12 cellular contexts compared by ENCODE assay signal in genomic region chr4:10803944-10804343, GRCh38.
"Had no signal": no experiment of that assay in that cellular context is flagged by ENCODE, and none has a peak within 500 bp of the region (broad histone marks: within the 10 kb centered on the region; RNA-seq: fewer than 3 reads in every experiment).

No MANE protein-coding gene starts in this region.

- H3K4me3 ChIP-seq: ascending aorta, breast epithelium, pancreas, sigmoid colon, thyroid gland had no signal

- H3K27me3 ChIP-seq: ascending aorta, breast epithelium, pancreas, sigmoid colon, thyroid gland had no signal

- ATAC-seq: activated CD4-positive, CD25-positive, alpha-beta regulatory T cell treated with anti-CD3 and anti-CD28 coated beads, Interleukin-2, amount 50 U/mL, for 24 hours; naive thymus-derived CD8-positive, alpha-beta T cell had no signal

- DNase-seq: activated CD4-positive, alpha-beta T cell treated with anti-CD3 and anti-CD28 coated beads, Interleukin-2, amount 50 U/mL, for 1 hour; activated naive CD4-positive, alpha-beta T cell treated with Interleukin-2 at 50 U/mL for 16 hours; endodermal cell; mammary epithelial cell; naive thymus-derived CD8-positive, alpha-beta T cell; pancreas; sigmoid colon; stimulated activated CD4-positive, alpha-beta T cell treated with anti-CD3 and anti-CD28 coated beads, Interleukin-1b, Interleukin-23, amount 100 ng/mL, for 48 hours; thyroid gland had no signal

- H3K9me3 ChIP-seq: ascending aorta, breast epithelium, pancreas, sigmoid colon, thyroid gland had no signal

- H3K27ac ChIP-seq: ascending aorta, breast epithelium, pancreas, sigmoid colon, thyroid gland had no signal

- H3K4me1 ChIP-seq: ascending aorta, breast epithelium, pancreas, thyroid gland had no signal

- H3K36me3 ChIP-seq: ascending aorta, breast epithelium, pancreas, sigmoid colon, thyroid gland had no signal
